In the genomic region with DNA sequence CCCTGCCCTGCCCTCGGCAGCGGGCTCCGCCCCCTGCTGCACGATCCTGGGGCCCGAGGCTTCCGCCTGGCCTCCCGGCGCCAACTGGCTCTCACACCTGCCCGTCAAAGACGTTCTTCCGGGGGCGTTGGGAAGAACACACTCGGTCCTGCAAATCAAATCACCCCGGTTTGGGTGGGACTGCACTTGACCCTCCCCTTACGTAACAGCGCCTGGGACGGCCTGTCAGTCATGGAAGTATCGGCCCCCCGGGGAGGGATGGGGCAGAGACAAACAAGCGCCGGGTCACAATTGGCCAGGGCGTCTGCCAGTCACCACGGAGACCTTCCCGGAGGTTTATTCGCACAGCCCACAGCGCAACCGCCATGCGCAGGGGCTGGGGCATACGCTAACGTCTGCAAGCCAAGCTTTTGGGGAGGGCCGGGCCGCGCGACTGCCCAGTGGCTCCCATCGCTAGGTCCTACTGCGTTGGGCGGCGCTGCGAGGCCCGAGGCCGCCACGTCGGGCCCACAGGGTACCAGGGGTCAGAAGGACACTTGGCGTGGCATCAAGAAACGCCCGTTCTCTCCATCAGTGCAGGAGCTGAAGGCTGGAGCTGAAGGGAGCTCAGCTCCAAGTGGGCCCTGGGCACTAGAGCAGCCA, we compare ENCODE assay signal across 8 cellular contexts.
DNase-seq lines count a peak whose midpoint lies in the region; ATAC-seq lines count a peak whose summit lies in the region.

No MANE protein-coding gene starts in this region.

- peak; percentile 98 for DNase-seq in AG20443 (ENCODE audit: low spot score)
- DNase-seq in NCI-H446 (lab: John Stamatoyannopoulos, UW): peak; percentile 96 to 98
- DNase-seq in cerebellar cortex (ENCODE audit: low spot score): peak; percentile 100
- peak; percentile 100 for DNase-seq in iris pigment epithelial cell (ENCODE audit: low read depth)
- DNase-seq in stimulated activated CD4-positive, alpha-beta T cell treated with anti-CD3 and anti-CD28 coated beads, Interleukin-12 subunit alpha, Interleukin-12 subunit beta, amount 100 ng/mL, for 24 hours (ENCODE audit: low read depth in 2 of 2): peak; percentile 99 to 100

- ATAC-seq in GM19043 (IDR thresholded peaks at IDR 0.05; ENCODE audit: low read depth, unreplicated experiment) (peak; percentile 94), HG03354 (IDR thresholded peaks at IDR 0.05; ENCODE audit: poor library complexity, severe bottlenecking, unreplicated experiment) (peak; percentile 97)
- ATAC-seq in activated CD4-positive, CD25-positive, alpha-beta regulatory T cell treated with anti-CD3 and anti-CD28 coated beads, Interleukin-2, amount 50 U/mL, for 24 hours: peak; percentile 94 to 95

Comparison
In these comparisons a context has a peak if more than half of its experiments do, and no peak if none do; other contexts are left out.
1. Peak in every context shown above with its lines: DNase-seq and ATAC-seq.